Comparison of ENCODE assay signal across 9 cellular contexts in genomic region chr3:159219231-159219630, GRCh38.
"Had no signal": no experiment of that assay in that cellular context is flagged by ENCODE, and none has a peak within 500 bp of the region (broad histone marks: within the 10 kb centered on the region; RNA-seq: fewer than 3 reads in every experiment).

No MANE protein-coding gene starts in this region.

- H3K36me3 ChIP-seq: HAP-1 had no signal

- H2AFZ ChIP-seq: GM23248 had no signal

- H3K4me2 ChIP-seq: KMS-11 had no signal

- H3K9ac ChIP-seq: GM23248, KMS-11 had no signal

- H3K27ac ChIP-seq: GM23248, KMS-11 had no signal

- H3K9me3 ChIP-seq: HAP-1 had no signal

- DNase-seq: GM23248, GOT3, H7, HFFc6, IMR-90 had no signal

- H3K4me1 ChIP-seq: HAP-1 had no signal

- H3K4me3 ChIP-seq: GM23248, HAP-1, K562 had no signal

- ATAC-seq: HCT116, K562 had no signal
